1 cellular context compared by ENCODE assay signal in the genomic region with DNA sequence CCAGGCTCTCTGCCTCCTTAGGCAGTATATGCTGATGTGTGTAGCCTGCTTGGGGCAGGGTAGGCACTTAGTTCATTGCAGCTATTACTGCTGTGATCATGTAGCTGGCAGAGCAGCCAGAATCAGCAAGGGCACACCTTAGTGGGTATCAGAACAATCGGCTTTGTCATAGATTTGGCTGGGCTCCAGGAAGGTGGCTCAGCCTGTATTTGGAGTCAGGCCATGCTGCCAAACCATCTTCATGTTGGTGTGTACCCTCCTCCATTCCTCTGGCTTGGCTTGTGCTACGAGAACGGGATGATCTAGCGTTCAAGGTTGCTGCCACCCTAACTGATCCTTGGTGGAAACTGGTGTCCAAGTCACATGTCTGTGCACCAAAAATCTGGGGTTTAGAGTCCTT.
TF ChIP-seq lines count a peak whose summit lies in the region.

No MANE protein-coding gene starts in this region.

TF ChIP-seq in WTC11, 78 proteins besides CTCF, POLR2A, EP300 and RAD21 (continued from another document):
- TF ChIP-seq, protein P1, sequence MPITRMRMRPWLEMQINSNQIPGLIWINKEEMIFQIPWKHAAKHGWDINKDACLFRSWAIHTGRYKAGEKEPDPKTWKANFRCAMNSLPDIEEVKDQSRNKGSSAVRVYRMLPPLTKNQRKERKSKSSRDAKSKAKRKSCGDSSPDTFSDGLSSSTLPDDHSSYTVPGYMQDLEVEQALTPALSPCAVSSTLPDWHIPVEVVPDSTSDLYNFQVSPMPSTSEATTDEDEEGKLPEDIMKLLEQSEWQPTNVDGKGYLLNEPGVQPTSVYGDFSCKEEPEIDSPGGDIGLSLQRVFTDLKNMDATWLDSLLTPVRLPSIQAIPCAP (CRISPR knock-in tag; IDR thresholded peaks at IDR 0.05), result no peak
